ENCODE assay signal across 1 cellular context in genomic region chr15:40873625-40874561, GRCh38.
A peak's percentile ranks its signal among the peaks of the same experiment; 100 is the strongest.
TF ChIP-seq lines count a peak whose summit lies in the region.

A gene with protein sequence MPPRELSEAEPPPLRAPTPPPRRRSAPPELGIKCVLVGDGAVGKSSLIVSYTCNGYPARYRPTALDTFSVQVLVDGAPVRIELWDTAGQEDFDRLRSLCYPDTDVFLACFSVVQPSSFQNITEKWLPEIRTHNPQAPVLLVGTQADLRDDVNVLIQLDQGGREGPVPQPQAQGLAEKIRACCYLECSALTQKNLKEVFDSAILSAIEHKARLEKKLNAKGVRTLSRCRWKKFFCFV (minus strand): TSS chr15:40874234. CDS start chr15:40874139, 95 bp downstream.

TF ChIP-seq in HepG2, 621 proteins besides CTCF, POLR2A, EP300 and RAD21 (continued from another document and continues in another):
- TF ChIP-seq PHF5A (CRISPR knock-in tag; IDR thresholded peaks at IDR 0.05; ENCODE audit: low read depth, unreplicated experiment) (no peak), GATAD1 (CRISPR knock-in tag; IDR thresholded peaks at IDR 0.05) (no peak), ZNF12 (CRISPR knock-in tag; IDR thresholded peaks at IDR 0.05) (no peak), ZFX (CRISPR knock-in tag; IDR thresholded peaks at IDR 0.05; ENCODE audit: low read depth) (peak; percentile 65), HMGXB3 (CRISPR knock-in tag; IDR thresholded peaks at IDR 0.05; ENCODE audit: borderline replicate concordance) (no peak), JDP2 (CRISPR knock-in tag; IDR thresholded peaks at IDR 0.05; ENCODE audit: borderline replicate concordance) (no peak; the same call in 1 of the 2 replicates), FOSL2 (CRISPR knock-in tag; IDR thresholded peaks at IDR 0.05) (no peak), SMC3 (IDR thresholded peaks at IDR 0.05; ENCODE audit: low read length) (no peak), RNF219 (CRISPR knock-in tag; IDR thresholded peaks at IDR 0.05) (no peak), MEIS2 (CRISPR knock-in tag; IDR thresholded peaks at IDR 0.05) (0 out of 2 replicates have a peak, but pooled peaks have one; percentile 49), GABPA (IDR thresholded peaks at IDR 0.05; ENCODE audit: low read depth, low read length) (no peak), GABPA (CRISPR knock-in tag; IDR thresholded peaks at IDR 0.05; ENCODE audit: low read depth) (no peak), ZFP36L2 (CRISPR knock-in tag; IDR thresholded peaks at IDR 0.05) (no peak), ZNF772 (CRISPR knock-in tag; IDR thresholded peaks at IDR 0.05) (no peak; the same call in 1 of the 2 replicates), KDM2A (CRISPR knock-in tag; IDR thresholded peaks at IDR 0.05; ENCODE audit: borderline replicate concordance, low read depth) (peak; percentile 37; the same call in 1 of the 2 replicates), ZNF281 (CRISPR knock-in tag; IDR thresholded peaks at IDR 0.05; ENCODE audit: borderline replicate concordance) (no peak), BORCS8-MEF2B (CRISPR knock-in tag; IDR thresholded peaks at IDR 0.05) (no peak), ZNF180 (CRISPR knock-in tag; IDR thresholded peaks at IDR 0.05; ENCODE audit: borderline replicate concordance, low read depth) (no peak), FOXJ3 (CRISPR knock-in tag; IDR thresholded peaks at IDR 0.05; ENCODE audit: borderline replicate concordance) (no peak), PITX1 (CRISPR knock-in tag; IDR thresholded peaks at IDR 0.05) (no peak), ZNF781 (CRISPR knock-in tag; IDR thresholded peaks at IDR 0.05; ENCODE audit: borderline replicate concordance, not compliant biosample characterization) (no peak), THAP11 (CRISPR knock-in tag; IDR thresholded peaks at IDR 0.05) (no peak), HOXD1 (CRISPR knock-in tag; IDR thresholded peaks at IDR 0.05) (0 out of 2 replicates have a peak, but pooled peaks have one; percentile 44), ZNF484 (CRISPR knock-in tag; IDR thresholded peaks at IDR 0.05; ENCODE audit: borderline replicate concordance, low read depth) (no peak), ZMAT3 (CRISPR knock-in tag; conservative IDR thresholded peaks at IDR 0.05) (no peak), HOXA9 (CRISPR knock-in tag; IDR thresholded peaks at IDR 0.05; ENCODE audit: borderline replicate concordance) (0 out of 2 replicates have a peak, but pooled peaks have one; percentile 52), XBP1 (CRISPR knock-in tag; IDR thresholded peaks at IDR 0.05) (no peak), ZSCAN20 (CRISPR knock-in tag; IDR thresholded peaks at IDR 0.05; ENCODE audit: borderline replicate concordance) (no peak), IRX3 (CRISPR knock-in tag; IDR thresholded peaks at IDR 0.05; ENCODE audit: borderline replicate concordance, low read depth) (no peak), ZNF83 (CRISPR knock-in tag; IDR thresholded peaks at IDR 0.05; ENCODE audit: borderline replicate concordance) (no peak), SRF (IDR thresholded peaks at IDR 0.05; ENCODE audit: low read depth, low read length) (no peak), ERF (CRISPR knock-in tag; IDR thresholded peaks at IDR 0.05) (no peak), ZNF431 (CRISPR knock-in tag; IDR thresholded peaks at IDR 0.05; ENCODE audit: borderline replicate concordance, low read depth) (no peak), ZNF432 (CRISPR knock-in tag; IDR thresholded peaks at IDR 0.05; ENCODE audit: borderline replicate concordance) (no peak), RORA (CRISPR knock-in tag; IDR thresholded peaks at IDR 0.05) (no peak)
- TF ChIP-seq, protein P1, sequence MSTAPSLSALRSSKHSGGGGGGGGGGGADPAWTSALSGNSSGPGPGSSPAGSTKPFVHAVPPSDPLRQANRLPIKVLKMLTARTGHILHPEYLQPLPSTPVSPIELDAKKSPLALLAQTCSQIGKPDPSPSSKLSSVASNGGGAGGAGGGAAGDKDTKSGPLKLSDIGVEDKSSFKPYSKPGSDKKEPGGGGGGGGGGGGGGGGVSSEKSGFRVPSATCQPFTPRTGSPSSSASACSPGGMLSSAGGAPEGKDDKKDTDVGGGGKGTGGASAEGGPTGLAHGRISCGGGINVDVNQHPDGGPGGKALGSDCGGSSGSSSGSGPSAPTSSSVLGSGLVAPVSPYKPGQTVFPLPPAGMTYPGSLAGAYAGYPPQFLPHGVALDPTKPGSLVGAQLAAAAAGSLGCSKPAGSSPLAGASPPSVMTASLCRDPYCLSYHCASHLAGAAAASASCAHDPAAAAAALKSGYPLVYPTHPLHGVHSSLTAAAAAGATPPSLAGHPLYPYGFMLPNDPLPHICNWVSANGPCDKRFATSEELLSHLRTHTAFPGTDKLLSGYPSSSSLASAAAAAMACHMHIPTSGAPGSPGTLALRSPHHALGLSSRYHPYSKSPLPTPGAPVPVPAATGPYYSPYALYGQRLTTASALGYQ (CRISPR knock-in tag; IDR thresholded peaks at IDR 0.05) = no peak
- TF ChIP-seq, protein P2, sequence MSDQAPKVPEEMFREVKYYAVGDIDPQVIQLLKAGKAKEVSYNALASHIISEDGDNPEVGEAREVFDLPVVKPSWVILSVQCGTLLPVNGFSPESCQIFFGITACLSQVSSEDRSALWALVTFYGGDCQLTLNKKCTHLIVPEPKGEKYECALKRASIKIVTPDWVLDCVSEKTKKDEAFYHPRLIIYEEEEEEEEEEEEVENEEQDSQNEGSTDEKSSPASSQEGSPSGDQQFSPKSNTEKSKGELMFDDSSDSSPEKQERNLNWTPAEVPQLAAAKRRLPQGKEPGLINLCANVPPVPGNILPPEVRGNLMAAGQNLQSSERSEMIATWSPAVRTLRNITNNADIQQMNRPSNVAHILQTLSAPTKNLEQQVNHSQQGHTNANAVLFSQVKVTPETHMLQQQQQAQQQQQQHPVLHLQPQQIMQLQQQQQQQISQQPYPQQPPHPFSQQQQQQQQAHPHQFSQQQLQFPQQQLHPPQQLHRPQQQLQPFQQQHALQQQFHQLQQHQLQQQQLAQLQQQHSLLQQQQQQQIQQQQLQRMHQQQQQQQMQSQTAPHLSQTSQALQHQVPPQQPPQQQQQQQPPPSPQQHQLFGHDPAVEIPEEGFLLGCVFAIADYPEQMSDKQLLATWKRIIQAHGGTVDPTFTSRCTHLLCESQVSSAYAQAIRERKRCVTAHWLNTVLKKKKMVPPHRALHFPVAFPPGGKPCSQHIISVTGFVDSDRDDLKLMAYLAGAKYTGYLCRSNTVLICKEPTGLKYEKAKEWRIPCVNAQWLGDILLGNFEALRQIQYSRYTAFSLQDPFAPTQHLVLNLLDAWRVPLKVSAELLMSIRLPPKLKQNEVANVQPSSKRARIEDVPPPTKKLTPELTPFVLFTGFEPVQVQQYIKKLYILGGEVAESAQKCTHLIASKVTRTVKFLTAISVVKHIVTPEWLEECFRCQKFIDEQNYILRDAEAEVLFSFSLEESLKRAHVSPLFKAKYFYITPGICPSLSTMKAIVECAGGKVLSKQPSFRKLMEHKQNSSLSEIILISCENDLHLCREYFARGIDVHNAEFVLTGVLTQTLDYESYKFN (CRISPR knock-in tag; conservative IDR thresholded peaks at IDR 0.05) = no peak
- TF ChIP-seq, protein P3, sequence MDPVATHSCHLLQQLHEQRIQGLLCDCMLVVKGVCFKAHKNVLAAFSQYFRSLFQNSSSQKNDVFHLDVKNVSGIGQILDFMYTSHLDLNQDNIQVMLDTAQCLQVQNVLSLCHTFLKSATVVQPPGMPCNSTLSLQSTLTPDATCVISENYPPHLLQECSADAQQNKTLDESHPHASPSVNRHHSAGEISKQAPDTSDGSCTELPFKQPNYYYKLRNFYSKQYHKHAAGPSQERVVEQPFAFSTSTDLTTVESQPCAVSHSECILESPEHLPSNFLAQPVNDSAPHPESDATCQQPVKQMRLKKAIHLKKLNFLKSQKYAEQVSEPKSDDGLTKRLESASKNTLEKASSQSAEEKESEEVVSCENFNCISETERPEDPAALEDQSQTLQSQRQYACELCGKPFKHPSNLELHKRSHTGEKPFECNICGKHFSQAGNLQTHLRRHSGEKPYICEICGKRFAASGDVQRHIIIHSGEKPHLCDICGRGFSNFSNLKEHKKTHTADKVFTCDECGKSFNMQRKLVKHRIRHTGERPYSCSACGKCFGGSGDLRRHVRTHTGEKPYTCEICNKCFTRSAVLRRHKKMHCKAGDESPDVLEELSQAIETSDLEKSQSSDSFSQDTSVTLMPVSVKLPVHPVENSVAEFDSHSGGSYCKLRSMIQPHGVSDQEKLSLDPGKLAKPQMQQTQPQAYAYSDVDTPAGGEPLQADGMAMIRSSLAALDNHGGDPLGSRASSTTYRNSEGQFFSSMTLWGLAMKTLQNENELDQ (CRISPR knock-in tag; IDR thresholded peaks at IDR 0.05; ENCODE audit: borderline replicate concordance) = no peak
- TF ChIP-seq, protein P4, sequence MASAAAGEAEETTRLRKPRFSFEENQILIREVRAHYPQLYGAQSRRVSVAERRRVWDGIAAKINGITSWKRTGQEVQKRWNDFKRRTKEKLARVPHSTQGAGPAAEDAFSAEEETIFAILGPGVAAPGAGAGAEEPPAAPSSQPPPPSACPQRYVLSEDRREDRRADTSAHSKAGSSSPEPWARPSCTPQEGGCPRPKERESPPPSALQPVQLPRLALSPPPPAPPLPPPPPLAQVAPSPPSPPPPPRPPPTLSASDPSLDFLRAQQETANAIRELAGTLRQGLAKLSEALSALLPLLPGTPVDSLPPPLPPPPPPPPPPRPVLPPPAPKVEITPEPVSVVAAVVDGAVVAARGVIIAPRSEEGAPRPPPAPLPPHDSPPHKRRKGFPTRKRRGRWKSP (CRISPR knock-in tag; IDR thresholded peaks at IDR 0.05) = no peak
- TF ChIP-seq, protein P5, sequence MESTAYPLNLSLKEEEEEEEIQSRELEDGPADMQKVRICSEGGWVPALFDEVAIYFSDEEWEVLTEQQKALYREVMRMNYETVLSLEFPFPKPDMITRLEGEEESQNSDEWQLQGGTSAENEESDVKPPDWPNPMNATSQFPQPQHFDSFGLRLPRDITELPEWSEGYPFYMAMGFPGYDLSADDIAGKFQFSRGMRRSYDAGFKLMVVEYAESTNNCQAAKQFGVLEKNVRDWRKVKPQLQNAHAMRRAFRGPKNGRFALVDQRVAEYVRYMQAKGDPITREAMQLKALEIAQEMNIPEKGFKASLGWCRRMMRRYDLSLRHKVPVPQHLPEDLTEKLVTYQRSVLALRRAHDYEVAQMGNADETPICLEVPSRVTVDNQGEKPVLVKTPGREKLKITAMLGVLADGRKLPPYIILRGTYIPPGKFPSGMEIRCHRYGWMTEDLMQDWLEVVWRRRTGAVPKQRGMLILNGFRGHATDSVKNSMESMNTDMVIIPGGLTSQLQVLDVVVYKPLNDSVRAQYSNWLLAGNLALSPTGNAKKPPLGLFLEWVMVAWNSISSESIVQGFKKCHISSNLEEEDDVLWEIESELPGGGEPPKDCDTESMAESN (CRISPR knock-in tag; conservative IDR thresholded peaks at IDR 0.05) = 0 out of 2 replicates have a peak, but pooled peaks have one; percentile 24
